In the genomic region with DNA sequence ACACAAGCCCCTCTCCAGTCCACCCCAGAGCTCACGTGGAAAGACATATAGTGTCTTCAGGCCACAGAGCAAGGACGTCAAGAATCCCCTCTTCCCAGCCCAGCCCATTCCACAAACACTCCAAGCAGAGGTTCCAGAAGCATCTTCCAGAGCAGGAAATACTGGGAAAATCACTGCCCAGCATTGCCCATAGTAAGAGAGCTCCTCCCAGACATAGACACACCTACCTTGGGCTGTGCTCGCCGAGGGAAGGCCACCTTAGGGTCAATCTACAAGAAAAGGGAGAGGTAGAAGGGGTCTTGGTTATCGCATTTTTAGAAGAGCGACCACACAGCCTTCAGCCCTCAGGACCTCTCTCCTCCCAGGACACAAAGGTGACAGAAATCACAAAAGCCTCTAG, we compare ENCODE assay signal across 28 cellular contexts. TPM values are rescaled to one million over a fixed set of nuclear protein-coding genes. Genes with fewer than 3 reads are reported as not detected.
"Had no signal": no experiment of that assay in that cellular context is flagged by ENCODE, and none has a peak within 500 bp of the region (broad histone marks: within the 10 kb centered on the region; RNA-seq: fewer than 3 reads in every experiment).

No MANE protein-coding gene starts in this region.

- H3K9me3 ChIP-seq: left ventricle myocardium inferior, spleen, tibial artery, uterus had no signal

- H3K36me3 ChIP-seq: left ventricle myocardium inferior, spleen, tibial artery, uterus had no signal

- H3K4me3 Mint-ChIP-seq: activated B cell treated with CpG ODN at 0.5 μM for 24 hours; activated CD4-positive, alpha-beta T cell treated with anti-CD3 and anti-CD28 coated beads for 36 hours; activated naive CD4-positive, alpha-beta T cell treated with anti-CD3 and anti-CD28 coated beads for 36 hours; natural killer cell treated with Interleukin-12 subunit alpha and Interleukin-12 subunit beta and Interleukin-15 and Interleukin-18, amount 100 ng/mL, for 72 hours; stimulated activated naive CD8-positive, alpha-beta T cell treated with anti-CD3 and anti-CD28 coated beads, Interleukin-15, Interleukin-2, amounts not matched to agents 100 ng/mL and 50 ng/mL, for 24 hours; T-helper 1 cell treated with Interleukin-12 subunit alpha and Interleukin-12 subunit beta and Interleukin-4 antibody, amounts not matched to agents 30 μg/mL and 1 μg/mL, for 36 hours had no signal

- H3K36me3 Mint-ChIP-seq: natural killer cell treated with Interleukin-12 subunit alpha and Interleukin-12 subunit beta and Interleukin-15 and Interleukin-18, amount 100 ng/mL, for 72 hours had no signal

- ATAC-seq: activated CD4-positive, alpha-beta T cell treated with anti-CD3 and anti-CD28 coated beads for 36 hours; foreskin keratinocyte; natural killer cell treated with Interleukin-12 subunit alpha and Interleukin-12 subunit beta and Interleukin-15 and Interleukin-18, amount 100 ng/mL, for 72 hours had no signal

- H3K27me3 ChIP-seq: uterus had no signal

- H3K4me1 ChIP-seq: foreskin keratinocyte had no signal

- DNase-seq: activated B cell treated with CpG ODN at 0.5 μM for 24 hours; activated CD4-positive, alpha-beta T cell treated with anti-CD3 and anti-CD28 coated beads for 36 hours; activated CD4-positive, alpha-beta T cell treated with anti-CD3 and anti-CD28 coated beads, Interleukin-2, amount 50 U/mL, for 4 hours; activated CD8-positive, alpha-beta memory T cell treated with anti-CD3 and anti-CD28 coated beads for 24 hours; activated CD8-positive, alpha-beta memory T cell treated with anti-CD3 and anti-CD28 coated beads, Interleukin-2, amount 50 U/mL, for 4 hours; activated effector memory CD4-positive, alpha-beta T cell treated with Interleukin-2 at 50 U/mL for 16 hours; activated naive CD4-positive, alpha-beta T cell treated with anti-CD3 and anti-CD28 coated beads for 36 hours; activated T-cell treated with anti-CD3 and anti-CD28 coated beads, Interleukin-2, amount 50 U/mL, for 48 hours; dermis blood vessel endothelial cell; effector CD8-positive, alpha-beta T cell; foreskin keratinocyte; hippocampal formation; kidney glomerular epithelial cell; left ventricle myocardium inferior; midbrain; occipital lobe; spleen; stimulated activated CD4-positive, alpha-beta T cell treated with anti-CD3 and anti-CD28 coated beads, Interleukin-4, amount 100 ng/mL, for 1 hour; T1000; tibial artery; uterus had no signal

- H3K9me3 Mint-ChIP-seq: activated B cell treated with CpG ODN at 0.5 μM for 24 hours; activated naive CD4-positive, alpha-beta T cell treated with anti-CD3 and anti-CD28 coated beads for 36 hours; natural killer cell treated with Interleukin-12 subunit alpha and Interleukin-12 subunit beta and Interleukin-15 and Interleukin-18, amount 100 ng/mL, for 72 hours; stimulated activated naive CD8-positive, alpha-beta T cell treated with anti-CD3 and anti-CD28 coated beads, Interleukin-15, Interleukin-2, amounts not matched to agents 100 ng/mL and 50 ng/mL, for 24 hours; T-helper 1 cell treated with Interleukin-12 subunit alpha and Interleukin-12 subunit beta and Interleukin-4 antibody, amounts not matched to agents 30 μg/mL and 1 μg/mL, for 36 hours had no signal

- H3K27ac ChIP-seq: foreskin keratinocyte, left ventricle myocardium inferior, spleen, tibial artery, uterus had no signal

- H3K4me3 ChIP-seq: left ventricle myocardium inferior, spleen, tibial artery, uterus had no signal

- H3K27ac Mint-ChIP-seq: activated B cell treated with CpG ODN at 0.5 μM for 24 hours; activated CD4-positive, alpha-beta T cell treated with anti-CD3 and anti-CD28 coated beads for 36 hours; activated naive CD4-positive, alpha-beta T cell treated with anti-CD3 and anti-CD28 coated beads for 36 hours; natural killer cell treated with Interleukin-12 subunit alpha and Interleukin-12 subunit beta and Interleukin-15 and Interleukin-18, amount 100 ng/mL, for 72 hours; stimulated activated naive CD8-positive, alpha-beta T cell treated with anti-CD3 and anti-CD28 coated beads, Interleukin-15, Interleukin-2, amounts not matched to agents 100 ng/mL and 50 ng/mL, for 24 hours; T-helper 1 cell treated with Interleukin-12 subunit alpha and Interleukin-12 subunit beta and Interleukin-4 antibody, amounts not matched to agents 30 μg/mL and 1 μg/mL, for 36 hours had no signal

RNA-seq across cellular contexts. Expression of gene MSI1, which starts 4.5 kb away (rescaled TPM):
- total RNA-seq: activated B cell treated with CpG ODN at 0.5 μM for 24 hours; dermis blood vessel endothelial cell; foreskin keratinocyte; glomerular endothelial cell; lung microvascular endothelial cell; natural killer cell treated with Interleukin-12 subunit alpha and Interleukin-12 subunit beta and Interleukin-15 and Interleukin-18, amount 100 ng/mL, for 72 hours had no signal
- polyA plus RNA-seq: foreskin keratinocyte had no signal

RNA-seq across cellular contexts. Expression of gene PLA2G1B, which starts 36.9 kb away (rescaled TPM):
- total RNA-seq: activated B cell treated with CpG ODN at 0.5 μM for 24 hours; activated naive CD4-positive, alpha-beta T cell treated with anti-CD3 and anti-CD28 coated beads for 36 hours; cardiac septum; dermis blood vessel endothelial cell; foreskin keratinocyte; glomerular endothelial cell; left ventricle myocardium inferior; lung microvascular endothelial cell; natural killer cell treated with Interleukin-12 subunit alpha and Interleukin-12 subunit beta and Interleukin-15 and Interleukin-18, amount 100 ng/mL, for 72 hours; occipital lobe; renal cortical epithelial cell; uterus had no signal
- polyA plus RNA-seq: foreskin keratinocyte had no signal
